ENCODE assay signal across 8 cellular contexts in the genomic region with DNA sequence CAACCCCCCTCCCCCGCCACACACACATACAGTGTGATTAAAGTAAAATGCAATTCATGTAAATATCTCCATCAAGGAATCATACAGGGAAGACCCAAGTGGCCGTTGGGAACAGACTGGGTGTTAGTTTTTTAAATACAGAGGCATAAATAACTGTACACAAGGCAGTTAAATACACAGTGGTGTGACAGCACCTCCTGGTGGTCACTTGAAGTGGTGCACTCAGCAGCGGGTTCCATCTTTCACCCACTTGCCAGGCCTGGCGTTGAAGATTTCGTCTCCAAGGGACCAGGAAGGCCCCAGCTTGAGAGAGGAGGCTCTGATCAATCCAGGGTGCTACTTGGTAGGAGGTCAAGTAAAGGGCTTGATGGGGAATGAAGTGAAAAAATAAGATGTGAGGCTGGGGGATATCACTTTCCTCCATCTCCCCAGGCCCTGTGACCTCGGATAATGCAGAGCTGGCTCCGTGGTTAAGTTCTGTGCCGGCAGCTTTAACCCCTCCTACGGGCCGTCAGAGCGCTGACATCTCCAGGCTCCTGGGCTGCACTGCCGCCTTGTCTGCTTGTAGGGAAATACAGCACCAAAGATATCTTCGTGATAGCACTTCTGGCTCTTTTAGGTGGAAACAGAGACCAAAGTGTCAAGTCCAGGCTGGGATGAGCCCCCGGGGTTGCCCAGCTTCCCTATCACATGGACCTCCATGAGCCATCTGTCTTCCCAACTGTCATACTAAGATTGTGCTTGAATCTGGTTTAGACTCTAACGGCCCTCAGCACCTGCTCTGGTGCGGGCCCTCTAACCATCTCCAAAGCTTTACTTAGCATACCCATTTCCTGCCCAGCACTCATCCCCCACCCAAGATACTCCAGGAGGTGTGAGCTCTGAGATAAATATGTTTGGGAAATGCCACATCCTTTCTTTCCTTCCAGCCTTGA. TPM values are rescaled to one million over a fixed set of nuclear protein-coding genes. Genes with fewer than 3 reads are reported as not detected.
DNase-seq lines count a peak whose midpoint lies in the region; ATAC-seq, FAIRE-seq and TF ChIP-seq lines count a peak whose summit lies in the region.

No MANE protein-coding gene starts in this region.

- CTCF ChIA-PET in HEK293 (lab: Yijun Ruan, JAX) (interaction anchor here (0.6 to 11.6 kb wide), 39 partner anchors 8 to 736 kb away, joined by 3 to 278 read pairs (median 4); no protein-coding TSS in a partner anchor), K562 (lab: Yijun Ruan, JAX; ENCODE audit: low intra/inter-chr PET ratio) (interaction anchor here (0.5 to 3.0 kb wide), 6 partner anchors 49 to 489 kb away, joined by 3 to 24 read pairs (median 4); no protein-coding TSS in a partner anchor)

- TF ChIP-seq CTCF in HEK293 (tag by site-specific recombination; IDR thresholded peaks at IDR 0.05) (no peak), K562 (IDR thresholded peaks at IDR 0.05 in 2 of 3, conservative IDR thresholded peaks at IDR 0.05 in 1 of 3; ENCODE audit: insufficient read depth in 2 of 3, low read depth in 1 of 3, low read length in 3 of 3) (peak; percentile 59 to 83 (median 68)), kidney (IDR thresholded peaks at IDR 0.05; ENCODE audit: borderline replicate concordance, extremely low read depth, insufficient read depth) (peak; percentile 87)

- DNase-seq in K562 (ENCODE audit: extremely low read depth in 1 of 4, low spot score in 3 of 4) (peak in 1 of 4 experiments; percentile 79), kidney (peak; percentile 66)
- DNase-seq in stimulated activated CD4-positive, alpha-beta T cell treated with anti-CD3 and anti-CD28 coated beads, Interleukin-4, amount 100 ng/mL, for 24 hours = peak; percentile 76

- H3K4me2 ChIP-seq in BLaER1 (peak overlapping the region; percentile 73), K562 (ENCODE audit: insufficient read depth, low read length) (peak overlapping the region; percentile 46; the same call in 1 of the 2 replicates)

- peak overlapping the region; percentile 85 for H2AFZ ChIP-seq in K562 (ENCODE audit: low read depth, low read length)

- peak; percentile 23 for FAIRE-seq in TTC549 (lab: Jason Lieb, UNC)
- FAIRE-seq in K562 (lab: Jason Lieb, UNC) = peak; percentile 84
- no peak for FAIRE-seq in kidney (lab: Jason Lieb, UNC)

- H3K36me3 ChIP-seq in BLaER1 (peaks cover 18% of the 10 kb centered on the region), HEK293 (ENCODE audit: control insufficient read depth in 2 of 2, insufficient read depth in 1 of 2, low read length in 2 of 2) (no peaks in the 10 kb centered on the region), K562 (ENCODE audit: control insufficient read depth, insufficient read depth, low read length) (no peaks in the 10 kb centered on the region), kidney (ENCODE audit: control insufficient read depth in 1 of 2, insufficient read depth in 2 of 2, low read length in 2 of 2) (no peaks in the 10 kb centered on the region)

- TF ChIP-seq RAD21 in K562 (CRISPR knock-in tag; conservative IDR thresholded peaks at IDR 0.05 in 1 of 2, IDR thresholded peaks at IDR 0.05 in 1 of 2) = peak; percentile 60 to 84

- peaks cover 42% of the 10 kb centered on the region for H3K4me1 ChIP-seq in BLaER1
- H3K4me1 ChIP-seq in HEK293 (ENCODE audit: control insufficient read depth, insufficient read depth, low read length) = no peaks in the 10 kb centered on the region
- H3K4me1 ChIP-seq in K562 (replicated peaks in 1 of 2; ENCODE audit: control insufficient read depth in 2 of 2, insufficient read depth in 2 of 2, low read length in 2 of 2) = peaks cover 17 to 35% of the 10 kb centered on the region in 2 experiments; a peak in 4 of 5 replicates
- no peaks in the 10 kb centered on the region for H3K4me1 ChIP-seq in kidney (ENCODE audit: control insufficient read depth in 1 of 2, insufficient read depth in 1 of 2, low read depth in 1 of 2, low read length in 2 of 2)

- H3K27ac ChIP-seq in BLaER1 (peak overlapping the region; percentile 64), HEK293 (ENCODE audit: extremely low read depth, low read depth, low read length) (no peak overlapping the region), K562 (ENCODE audit: extremely low read depth, low read depth, low read length) (no peak overlapping the region), kidney (ENCODE audit: low read depth in 2 of 2, low read length in 2 of 2) (no peak overlapping the region)

- in situ Hi-C loops in K562 (cut with MboI) = loop anchor here (5.0 to 10.0 kb wide), 2 partner anchors 44 to 417 kb away; no protein-coding TSS in a partner anchor

- POLR2A ChIA-PET in HEK293 (lab: Yijun Ruan, JAX) = no interaction called here
- POLR2A ChIA-PET in K562 (lab: Yijun Ruan, JAX) = interaction anchor here (0.7 to 1.0 kb wide), 3 partner anchors 42 to 306 kb away, joined by 3 to 4 read pairs (median 3); no protein-coding TSS in a partner anchor

- no peak for TF ChIP-seq EP300 in K562 (IDR thresholded peaks at IDR 0.05; ENCODE audit: low read length)

- H3K9me1 ChIP-seq in K562 (ENCODE audit: control insufficient read depth, insufficient read depth, low read length) = no peaks in the 10 kb centered on the region

- TF ChIP-seq POLR2A in K562 (conservative IDR thresholded peaks at IDR 0.05) = no peak

- intact Hi-C loops in K562 (cut with micrococcal nuclease) = loop anchor here (1.0 to 5.0 kb wide), 3 partner anchors 48 to 415 kb away; no protein-coding TSS in a partner anchor
- intact Hi-C loops in kidney (cut with DNase I) = no loop called here

- no peaks in the 10 kb centered on the region for H3K9me3 ChIP-seq in BLaER1
- H3K9me3 ChIP-seq in HEK293 (ENCODE audit: control insufficient read depth, insufficient read depth, low read depth, low read length) = no peaks in the 10 kb centered on the region
- H3K9me3 ChIP-seq in K562 (replicated peaks; ENCODE audit: control insufficient read depth, insufficient read depth, low read depth, low read length) = no peaks in the 10 kb centered on the region
- no peaks in the 10 kb centered on the region for H3K9me3 ChIP-seq in kidney (ENCODE audit: control insufficient read depth in 1 of 2, low read length in 2 of 2)

- ATAC-seq in K562 (peak; percentile 65), GM19023 (IDR thresholded peaks at IDR 0.05; ENCODE audit: unreplicated experiment) (no peak), GM21447 (IDR thresholded peaks at IDR 0.05; ENCODE audit: unreplicated experiment) (no peak)

- BruUV-seq in K562 (replicated peaks; lab: Mats Ljungman, UMichigan) = no TSS peak

- H3K79me2 ChIP-seq in K562 (ENCODE audit: control insufficient read depth, insufficient read depth, low read length) = no peaks in the 10 kb centered on the region

- no peaks in the 10 kb centered on the region for H3K27me3 ChIP-seq in BLaER1
- H3K27me3 ChIP-seq in K562 (ENCODE audit: control insufficient read depth in 2 of 2, insufficient read depth in 2 of 2, low read length in 2 of 2) = no peaks in the 10 kb centered on the region

- H3K9ac ChIP-seq in BLaER1 (peak overlapping the region; percentile 4; the same call in 1 of the 2 replicates), K562 (ENCODE audit: insufficient read depth in 1 of 2, low read depth in 2 of 2, low read length in 2 of 2) (no peak overlapping the region; a peak in 1 of 4 replicates), kidney (ENCODE audit: low read length in 2 of 2) (no peak overlapping the region)

- 25% methylated on average over 16 of the region's 16 CpGs for WGBS in K562 (ENCODE audit: insufficient coverage, low coverage, missing lambda C conversion rate)

- no peak overlapping the region for H3K4me3 ChIP-seq in BLaER1
- no peak overlapping the region for H3K4me3 ChIP-seq in HEK293 (ENCODE audit: low read depth, low read length)
- no peak overlapping the region for H3K4me3 ChIP-seq in K562
- H3K4me3 ChIP-seq in kidney (ENCODE audit: low read length in 2 of 2) = no peak overlapping the region

- H4K20me1 ChIP-seq in BLaER1 (no peaks in the 10 kb centered on the region), K562 (replicated peaks; ENCODE audit: control insufficient read depth, insufficient read depth, low read length) (no peaks in the 10 kb centered on the region)

TF ChIP-seq in HEK293, 187 proteins besides CTCF, POLR2A, EP300 and RAD21:
- TF ChIP-seq KLF16 (tag by site-specific recombination; IDR thresholded peaks at IDR 0.05) = no peak
- peak; percentile 32; the same call in 1 of the 2 replicates for TF ChIP-seq ZNF654 (tag by site-specific recombination; IDR thresholded peaks at IDR 0.05; ENCODE audit: low read depth)
- TF ChIP-seq ZSCAN30 (tag by site-specific recombination; IDR thresholded peaks at IDR 0.05) = peak; percentile 80

TF ChIP-seq in K562, 482 proteins besides CTCF, POLR2A, EP300 and RAD21 (continues in another document):
- TF ChIP-seq CXXC5 (CRISPR knock-in tag; IDR thresholded peaks at IDR 0.05) = 0 out of 2 replicates have a peak, but pooled peaks have one; percentile 8

RNA-seq across cellular contexts. Expression of gene LGALS9, which starts 20.7 kb away (rescaled TPM):
- total RNA-seq in K562 (2011; cell fraction: chromatin; rRNA removed; ENCODE audit: low replicate concordance) = 22.6 and 54.0 TPM in 2 replicates
- 22.5 and 24.7 TPM in 2 replicates for total RNA-seq in K562 (2011; cell fraction: nucleolus; rRNA removed)
- 26.1 and 40.6 TPM in 2 replicates for total RNA-seq in K562 (2011; cell fraction: nucleoplasm; rRNA removed)
- total RNA-seq in K562 (2014; rRNA removed) (2.8 and 3.0 TPM in 2 replicates), K562 (2014; rRNA removed; fragmentation: Illumina TruSeq; extraction: Trizol) (1.7 and 2.0 TPM in 2 replicates), K562 (2015; rRNA removed; fragmentation: Illumina TruSeq; extraction: Trizol) (3.7 and 4.8 TPM in 2 replicates), K562 (2021) (4.6 and 5.0 TPM in 2 replicates), kidney (50.8 TPM)
- polyA plus RNA-seq in K562 (2011; rRNA removed) (1.5 and 7.3 TPM in 2 replicates), K562 (2014; fragmentation: Illumina TruSeq; extraction: Trizol) (3.8 and 5.8 TPM in 2 replicates), K562 (2014; fragmentation: Nextera tagmentation; extraction: Ambion mirVana) (under 1 TPM; 0.45 to 0.77 TPM), K562 (2014; rRNA removed) (5.6 and 6.9 TPM in 2 replicates), kidney (ENCODE audit: insufficient read depth, low read depth, low replicate concordance) (16.4 TPM)
- polyA plus RNA-seq in K562 (2011; cell fraction: cytosol; rRNA removed) = 3.5 and 4.4 TPM in 2 replicates
- polyA plus RNA-seq in K562 (2011; cell fraction: nucleus; rRNA removed) = 11.1 and 15.7 TPM in 2 replicates
- 9.1 and 14.2 TPM in 2 replicates for polyA plus RNA-seq in K562 (2012)
- polyA minus RNA-seq in K562 (2011; rRNA and poly(A)+ RNA removed) = 3.0 and 4.4 TPM in 2 replicates
- 1.9 and 2.5 TPM in 2 replicates for polyA minus RNA-seq in K562 (2011; cell fraction: cytosol; rRNA and poly(A)+ RNA removed)
- polyA minus RNA-seq in K562 (2011; cell fraction: nucleus; rRNA and poly(A)+ RNA removed) = 3.1 and 7.2 TPM in 2 replicates
